ENCODE assay signal across 8 cellular contexts in the genomic region with DNA sequence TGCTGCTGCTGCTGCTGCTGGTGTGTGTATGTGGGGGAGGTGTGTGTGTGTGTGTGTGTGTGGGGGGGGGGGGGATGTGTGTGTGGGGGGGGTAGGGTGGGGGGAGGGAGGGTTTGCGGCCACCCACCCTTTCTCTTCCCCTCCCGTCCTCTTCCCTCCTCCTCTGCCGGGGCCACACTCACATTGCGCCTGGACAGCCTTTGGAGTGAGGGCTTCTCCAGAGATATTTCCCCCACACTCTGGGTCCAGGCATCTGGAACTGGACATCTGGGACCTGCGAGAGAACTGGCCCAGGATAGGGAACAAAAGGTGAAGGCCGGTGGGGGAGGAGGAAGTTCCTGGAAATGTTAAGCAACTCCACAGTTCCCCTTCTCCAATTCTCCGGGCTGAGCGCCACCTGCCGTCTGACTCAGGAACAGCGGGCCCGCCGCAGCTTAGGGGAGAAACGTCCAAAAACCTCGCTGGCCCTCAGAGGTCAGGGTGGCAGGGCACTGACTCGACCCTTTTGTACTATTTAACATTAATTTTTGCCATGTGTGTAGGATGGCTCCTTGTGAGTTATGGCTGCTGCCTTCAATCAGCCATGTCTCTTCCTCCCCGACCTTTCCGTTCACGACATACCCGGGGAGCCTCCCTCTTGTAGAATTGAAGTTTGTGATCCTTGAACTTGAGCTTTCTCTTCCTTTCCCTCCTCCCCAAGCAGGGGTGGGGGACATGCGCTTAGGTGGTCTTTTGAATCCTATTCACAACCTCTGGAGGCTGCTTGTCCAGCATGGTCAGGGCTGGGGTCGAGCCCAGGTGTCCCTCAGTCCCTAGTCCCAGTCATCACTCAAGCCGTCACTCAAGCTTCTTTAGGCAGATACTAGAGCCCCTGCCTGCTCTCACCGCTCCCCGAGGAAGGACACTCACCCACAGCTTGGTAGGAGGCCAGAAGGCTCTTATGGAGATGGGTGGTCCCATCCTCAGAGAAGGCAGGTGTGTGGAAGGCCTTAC. TPM values are rescaled to one million over a fixed set of nuclear protein-coding genes. Genes with fewer than 3 reads are reported as not detected.
DNase-seq lines count a peak whose midpoint lies in the region; ATAC-seq, FAIRE-seq and TF ChIP-seq lines count a peak whose summit lies in the region.

C1RL (minus strand) TSS at position 287 of the 993 bp plus-strand sequence; CDS start at position 253, 34 bp downstream.

- H2AK5ac ChIP-seq in trophoblast cell (ENCODE audit: low read length), result peak within 1 kb of the TSS; percentile 93

- 0 out of 5 replicates have a peak, but pooled peaks of 1 of the 2 experiments have one; percentile 24 for TF ChIP-seq EP300 in A549 (IDR thresholded peaks at IDR 0.05)

- peaks cover 11% of the 10 kb centered on the region for H3K79me1 ChIP-seq in trophoblast cell (ENCODE audit: low read length)

- H3K4me1 ChIP-seq in A549 (peaks cover 30% of the 10 kb centered on the region), cardiac muscle cell (ENCODE audit: low read depth) (no peaks in the 10 kb centered on the region), trophoblast cell (ENCODE audit: control insufficient read depth in 1 of 2, insufficient read depth in 2 of 2, low read length in 2 of 2) (peaks cover 0 to 2% of the 10 kb centered on the region in 2 experiments), thyroid gland (peaks cover 5 to 14% of the 10 kb centered on the region in 2 donors)

- peak; percentile 88 for TF ChIP-seq CTCF in A549 (IDR thresholded peaks at IDR 0.05)
- TF ChIP-seq CTCF in cardiac muscle cell (IDR thresholded peaks at IDR 0.05; ENCODE audit: low read depth, low read length), result peak; percentile 97
- TF ChIP-seq CTCF in thyroid gland (IDR thresholded peaks at IDR 0.05), result peak; percentile 94 to 99 (median 96)

- peak within 1 kb of the TSS; percentile 94 for H3K14ac ChIP-seq in trophoblast cell (ENCODE audit: low read length)

- DNase-seq in A549 (ENCODE audit: low read depth in 1 of 2, low spot score in 1 of 2) (peak; percentile 73 to 90), NCI-H1105 treated with DMSO at 0.1 percent for 48 hours (lab: John Stamatoyannopoulos, UW) (peak; percentile 79), SW480 (ENCODE audit: low spot score) (peak; percentile 95), cardiac muscle cell (ENCODE audit: low read depth in 1 of 2, low spot score in 1 of 2) (peak; percentile 82 to 95), trophoblast cell (peak; percentile 76 to 90), thyroid gland (peak; percentile 89 to 92)
- peak; percentile 65 for DNase-seq in activated naive CD8-positive, alpha-beta T cell treated with anti-CD3 and anti-CD28 coated beads, Interleukin-2, amount 50 U/mL, for 16 hours (ENCODE audit: low read depth, low spot score)

- no peak within 1 kb of the TSS for H3K23ac ChIP-seq in trophoblast cell (ENCODE audit: low read length)

- H4K8ac ChIP-seq in trophoblast cell (ENCODE audit: low read depth, low read length), result peak within 1 kb of the TSS; percentile 94

- WGBS in A549 (ENCODE audit: missing lambda C conversion rate), result 23% methylated on average over 24 of the region's 24 CpGs
- WGBS in trophoblast cell (ENCODE audit: extremely low coverage, insufficient coverage, insufficient read length), result no CpG with 5 or more reads among the region's 24 CpGs
- 27 to 30% methylated on average over 24 of the region's 24 CpGs for WGBS in thyroid gland, 2 donors

- no peak within 1 kb of the TSS for H2BK12ac ChIP-seq in trophoblast cell (ENCODE audit: low read length)

- H3K4me2 ChIP-seq in A549 (peak within 1 kb of the TSS; percentile 94), trophoblast cell (ENCODE audit: low read length) (peak within 1 kb of the TSS; percentile 75)

- H3K4ac ChIP-seq in trophoblast cell (ENCODE audit: low read depth, low read length), result peak within 1 kb of the TSS; percentile 59

- H3K27me3 ChIP-seq in cardiac muscle cell, result no peaks in the 10 kb centered on the region
- H3K27me3 ChIP-seq in trophoblast cell (ENCODE audit: insufficient read depth, low read length), result no peaks in the 10 kb centered on the region
- no peaks in the 10 kb centered on the region for H3K27me3 ChIP-seq in thyroid gland

- H2BK5ac ChIP-seq in trophoblast cell (ENCODE audit: low read depth, low read length, poor library complexity), result peak within 1 kb of the TSS; percentile 91

- peak; percentile 41 for TF ChIP-seq POLR2A in A549 (IDR thresholded peaks at IDR 0.05; ENCODE audit: low read length)
- TF ChIP-seq POLR2A in thyroid gland (IDR thresholded peaks at IDR 0.05), result peak in 1 of 2 donors; percentile 34

- peaks cover 3% of the 10 kb centered on the region for H3K79me2 ChIP-seq in trophoblast cell (ENCODE audit: control insufficient read depth, insufficient read depth, low read length, poor library complexity)

- ATAC-seq in A549 (peak; percentile 67 to 71), GM19035 (IDR thresholded peaks at IDR 0.05; ENCODE audit: unreplicated experiment) (peak; percentile 40)

- POLR2A ChIA-PET in A549 (lab: Yijun Ruan, JAX), result interaction anchor here (0.5 to 4.0 kb wide), 9 partner anchors 10 to 165 kb away, joined by 3 to 30 read pairs (median 8); partner anchors contain the start of genes C12orf57, C1S, LPCAT3 and RNU7-1

- H2AFZ ChIP-seq in trophoblast cell (ENCODE audit: insufficient read depth, low read length, poor library complexity), result peak within 1 kb of the TSS; percentile 61

- peak within 1 kb of the TSS; percentile 86 for H3K9ac ChIP-seq in trophoblast cell (ENCODE audit: low read length)

- peak; percentile 81 for TF ChIP-seq RAD21 in A549 (conservative IDR thresholded peaks at IDR 0.05 in 1 of 2, IDR thresholded peaks at IDR 0.05 in 1 of 2)

- peak within 1 kb of the TSS; percentile 96 to 97 for H3K27ac ChIP-seq in A549
- no peak within 1 kb of the TSS for H3K27ac ChIP-seq in cardiac muscle cell
- H3K27ac ChIP-seq in trophoblast cell (ENCODE audit: low read depth, low read length), result peak within 1 kb of the TSS; percentile 72
- H3K27ac ChIP-seq in thyroid gland, result peak within 1 kb of the TSS; percentile 80 to 87 (median 82)

- H3K9me3 ChIP-seq in A549 (peaks cover 17% of the 10 kb centered on the region), cardiac muscle cell (ENCODE audit: low read depth) (no peaks in the 10 kb centered on the region), trophoblast cell (ENCODE audit: insufficient read depth, low read depth, low read length) (no peaks in the 10 kb centered on the region), thyroid gland (no peaks in the 10 kb centered on the region)

- CTCF ChIA-PET in A549 (lab: Yijun Ruan, JAX), result interaction anchor here (0.6 to 8.4 kb wide), 36 partner anchors 9 to 292 kb away, joined by 3 to 309 read pairs (median 4); partner anchors contain the start of genes C12orf57, C1R, C1S and CLSTN3

- peak; percentile 81 for FAIRE-seq in A549 (lab: Jason Lieb, UNC)

- peak within 1 kb of the TSS; percentile 83 for H2BK120ac ChIP-seq in trophoblast cell (ENCODE audit: insufficient read depth, low read length, poor library complexity)

- H3K36me3 ChIP-seq in cardiac muscle cell (no peaks in the 10 kb centered on the region), trophoblast cell (ENCODE audit: control insufficient read depth in 1 of 2, insufficient read depth in 2 of 2, low read length in 2 of 2) (peaks cover 0 to 3% of the 10 kb centered on the region in 2 experiments), thyroid gland (no peaks in the 10 kb centered on the region)

- H4K12ac ChIP-seq in trophoblast cell (ENCODE audit: low read depth, low read length), result peak within 1 kb of the TSS; percentile 94

- peak within 1 kb of the TSS; percentile 91 for H3K18ac ChIP-seq in trophoblast cell (ENCODE audit: low read length)

- H3K4me3 ChIP-seq in A549 (peak within 1 kb of the TSS; percentile 55), cardiac muscle cell (peak within 1 kb of the TSS; percentile 18), trophoblast cell (ENCODE audit: low read depth, low read length) (peak within 1 kb of the TSS; percentile 78), thyroid gland (replicated peaks in 1 of 3) (peak within 1 kb of the TSS; percentile 34 to 78 (median 39))

- intact Hi-C loops in thyroid gland (cut with DNase I), result no loop called here

- peak within 1 kb of the TSS; percentile 94 for H4K91ac ChIP-seq in trophoblast cell (ENCODE audit: low read depth, low read length)

TF ChIP-seq in A549, 52 proteins besides CTCF, POLR2A, EP300 and RAD21 (continues in another document):
- TF ChIP-seq MYC (IDR thresholded peaks at IDR 0.05; ENCODE audit: borderline replicate concordance, low read length), result no peak
- no peak for TF ChIP-seq HES2 (IDR thresholded peaks at IDR 0.05)
- TF ChIP-seq KDM1A (IDR thresholded peaks at IDR 0.05; ENCODE audit: low read depth), result no peak
- TF ChIP-seq SREBF2 (IDR thresholded peaks at IDR 0.05), result no peak
- no peak for TF ChIP-seq POLR2AphosphoS2 (conservative IDR thresholded peaks at IDR 0.05; ENCODE audit: low read length)
- no peak for TF ChIP-seq PHF8 (IDR thresholded peaks at IDR 0.05; ENCODE audit: borderline replicate concordance, low read depth)
- TF ChIP-seq ELK1 (IDR thresholded peaks at IDR 0.05; ENCODE audit: low read depth, low read length), result no peak

RNA-seq across cellular contexts. Expression of gene C1RL, which starts in this region (rescaled TPM):
- polyA plus RNA-seq in A549 (2011; rRNA removed) (30.4 and 32.4 TPM in 2 replicates), A549 (2017; fragmentation: RNase III; extraction: RNeasy Plus Mini Kit Qiagen cat#74134 plus additional on column Dnase treatment) (20.8 to 28.3 TPM (median 25.2 TPM) in 3 replicates), cardiac muscle cell (12.2 and 14.3 TPM in 2 replicates)
- polyA plus RNA-seq in A549 (2012; cell fraction: cytosol; rRNA removed), result 12.2 and 17.4 TPM in 2 replicates
- 25.9 and 28.2 TPM in 2 replicates for polyA plus RNA-seq in A549 (2012; cell fraction: nucleus; rRNA removed)
- 48.3 and 54.9 TPM in 2 replicates for polyA minus RNA-seq in A549 (2011; rRNA and poly(A)+ RNA removed)
- total RNA-seq in cardiac muscle cell (18.4 and 32.4 TPM in 2 replicates), thyroid gland (100 to 1,000 TPM in 1 of 4 donors, 10 to 100 TPM in 3; 39.2 to 153 (median 59.5) TPM)
- polyA plus RNA-seq in trophoblast cell (2013), result 16.4 and 17.3 TPM in 2 replicates

Comparison
In these comparisons a context has a peak if more than half of its experiments do, and no peak if none do; other contexts are left out.
1. H3K4me3 ChIP-seq: peak in every context shown above with its lines; median percentile 78 in trophoblast cell; 55 in A549; 39 in thyroid gland; 18 in cardiac muscle cell.